ENCODE assay signal across 2 cellular contexts in genomic region chr1:196690582-196690981, GRCh38.
TF ChIP-seq lines count a peak whose summit lies in the region.

No MANE protein-coding gene starts in this region.

TF ChIP-seq in GM23338, 12 proteins besides CTCF, POLR2A, EP300 and RAD21 (continued from another document):
- TF ChIP-seq, protein P1, sequence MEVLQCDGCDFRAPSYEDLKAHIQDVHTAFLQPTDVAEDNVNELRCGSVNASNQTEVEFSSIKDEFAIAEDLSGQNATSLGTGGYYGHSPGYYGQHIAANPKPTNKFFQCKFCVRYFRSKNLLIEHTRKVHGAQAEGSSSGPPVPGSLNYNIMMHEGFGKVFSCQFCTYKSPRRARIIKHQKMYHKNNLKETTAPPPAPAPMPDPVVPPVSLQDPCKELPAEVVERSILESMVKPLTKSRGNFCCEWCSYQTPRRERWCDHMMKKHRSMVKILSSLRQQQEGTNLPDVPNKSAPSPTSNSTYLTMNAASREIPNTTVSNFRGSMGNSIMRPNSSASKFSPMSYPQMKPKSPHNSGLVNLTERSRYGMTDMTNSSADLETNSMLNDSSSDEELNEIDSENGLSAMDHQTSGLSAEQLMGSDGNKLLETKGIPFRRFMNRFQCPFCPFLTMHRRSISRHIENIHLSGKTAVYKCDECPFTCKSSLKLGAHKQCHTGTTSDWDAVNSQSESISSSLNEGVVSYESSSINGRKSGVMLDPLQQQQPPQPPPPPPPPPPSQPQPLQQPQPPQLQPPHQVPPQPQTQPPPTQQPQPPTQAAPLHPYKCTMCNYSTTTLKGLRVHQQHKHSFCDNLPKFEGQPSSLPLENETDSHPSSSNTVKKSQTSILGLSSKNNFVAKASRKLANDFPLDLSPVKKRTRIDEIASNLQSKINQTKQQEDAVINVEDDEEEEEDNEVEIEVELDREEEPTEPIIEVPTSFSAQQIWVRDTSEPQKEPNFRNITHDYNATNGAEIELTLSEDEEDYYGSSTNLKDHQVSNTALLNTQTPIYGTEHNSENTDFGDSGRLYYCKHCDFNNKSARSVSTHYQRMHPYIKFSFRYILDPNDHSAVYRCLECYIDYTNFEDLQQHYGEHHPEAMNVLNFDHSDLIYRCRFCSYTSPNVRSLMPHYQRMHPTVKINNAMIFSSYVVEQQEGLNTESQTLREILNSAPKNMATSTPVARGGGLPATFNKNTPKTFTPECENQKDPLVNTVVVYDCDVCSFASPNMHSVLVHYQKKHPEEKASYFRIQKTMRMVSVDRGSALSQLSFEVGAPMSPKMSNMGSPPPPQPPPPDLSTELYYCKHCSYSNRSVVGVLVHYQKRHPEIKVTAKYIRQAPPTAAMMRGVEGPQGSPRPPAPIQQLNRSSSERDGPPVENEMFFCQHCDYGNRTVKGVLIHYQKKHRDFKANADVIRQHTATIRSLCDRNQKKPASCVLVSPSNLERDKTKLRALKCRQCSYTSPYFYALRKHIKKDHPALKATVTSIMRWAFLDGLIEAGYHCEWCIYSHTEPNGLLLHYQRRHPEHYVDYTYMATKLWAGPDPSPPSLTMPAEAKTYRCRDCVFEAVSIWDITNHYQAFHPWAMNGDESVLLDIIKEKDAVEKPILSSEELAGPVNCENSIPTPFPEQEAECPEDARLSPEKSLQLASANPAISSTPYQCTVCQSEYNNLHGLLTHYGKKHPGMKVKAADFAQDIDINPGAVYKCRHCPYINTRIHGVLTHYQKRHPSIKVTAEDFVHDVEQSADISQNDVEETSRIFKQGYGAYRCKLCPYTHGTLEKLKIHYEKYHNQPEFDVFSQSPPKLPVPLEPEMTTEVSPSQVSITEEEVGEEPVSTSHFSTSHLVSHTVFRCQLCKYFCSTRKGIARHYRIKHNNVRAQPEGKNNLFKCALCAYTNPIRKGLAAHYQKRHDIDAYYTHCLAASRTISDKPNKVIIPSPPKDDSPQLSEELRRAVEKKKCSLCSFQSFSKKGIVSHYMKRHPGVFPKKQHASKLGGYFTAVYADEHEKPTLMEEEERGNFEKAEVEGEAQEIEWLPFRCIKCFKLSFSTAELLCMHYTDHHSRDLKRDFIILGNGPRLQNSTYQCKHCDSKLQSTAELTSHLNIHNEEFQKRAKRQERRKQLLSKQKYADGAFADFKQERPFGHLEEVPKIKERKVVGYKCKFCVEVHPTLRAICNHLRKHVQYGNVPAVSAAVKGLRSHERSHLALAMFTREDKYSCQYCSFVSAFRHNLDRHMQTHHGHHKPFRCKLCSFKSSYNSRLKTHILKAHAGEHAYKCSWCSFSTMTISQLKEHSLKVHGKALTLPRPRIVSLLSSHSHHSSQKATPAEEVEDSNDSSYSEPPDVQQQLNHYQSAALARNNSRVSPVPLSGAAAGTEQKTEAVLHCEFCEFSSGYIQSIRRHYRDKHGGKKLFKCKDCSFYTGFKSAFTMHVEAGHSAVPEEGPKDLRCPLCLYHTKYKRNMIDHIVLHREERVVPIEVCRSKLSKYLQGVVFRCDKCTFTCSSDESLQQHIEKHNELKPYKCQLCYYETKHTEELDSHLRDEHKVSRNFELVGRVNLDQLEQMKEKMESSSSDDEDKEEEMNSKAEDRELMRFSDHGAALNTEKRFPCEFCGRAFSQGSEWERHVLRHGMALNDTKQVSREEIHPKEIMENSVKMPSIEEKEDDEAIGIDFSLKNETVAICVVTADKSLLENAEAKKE (CRISPR knock-in tag; IDR thresholded peaks at IDR 0.05), result no peak
- TF ChIP-seq STAT1 (IDR thresholded peaks at IDR 0.05; ENCODE audit: unreplicated experiment) (no peak), ZNF331 (CRISPR knock-in tag; IDR thresholded peaks at IDR 0.05; ENCODE audit: low read depth) (no peak)

TF ChIP-seq in WTC11, 78 proteins besides CTCF, POLR2A, EP300 and RAD21 (continued from another document):
- TF ChIP-seq, protein P2, sequence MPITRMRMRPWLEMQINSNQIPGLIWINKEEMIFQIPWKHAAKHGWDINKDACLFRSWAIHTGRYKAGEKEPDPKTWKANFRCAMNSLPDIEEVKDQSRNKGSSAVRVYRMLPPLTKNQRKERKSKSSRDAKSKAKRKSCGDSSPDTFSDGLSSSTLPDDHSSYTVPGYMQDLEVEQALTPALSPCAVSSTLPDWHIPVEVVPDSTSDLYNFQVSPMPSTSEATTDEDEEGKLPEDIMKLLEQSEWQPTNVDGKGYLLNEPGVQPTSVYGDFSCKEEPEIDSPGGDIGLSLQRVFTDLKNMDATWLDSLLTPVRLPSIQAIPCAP (CRISPR knock-in tag; IDR thresholded peaks at IDR 0.05), result no peak
- TF ChIP-seq OVOL2 (CRISPR knock-in tag; IDR thresholded peaks at IDR 0.05; ENCODE audit: borderline replicate concordance) (no peak), ZNF263 (CRISPR knock-in tag; IDR thresholded peaks at IDR 0.05; ENCODE audit: low read depth) (no peak), ARID4B (CRISPR knock-in tag; IDR thresholded peaks at IDR 0.05; ENCODE audit: borderline replicate concordance) (no peak)
TF ChIP-seq in WTC11: peak in this region for 0.
